ENCODE assay signal across 1 cellular context in the genomic region with DNA sequence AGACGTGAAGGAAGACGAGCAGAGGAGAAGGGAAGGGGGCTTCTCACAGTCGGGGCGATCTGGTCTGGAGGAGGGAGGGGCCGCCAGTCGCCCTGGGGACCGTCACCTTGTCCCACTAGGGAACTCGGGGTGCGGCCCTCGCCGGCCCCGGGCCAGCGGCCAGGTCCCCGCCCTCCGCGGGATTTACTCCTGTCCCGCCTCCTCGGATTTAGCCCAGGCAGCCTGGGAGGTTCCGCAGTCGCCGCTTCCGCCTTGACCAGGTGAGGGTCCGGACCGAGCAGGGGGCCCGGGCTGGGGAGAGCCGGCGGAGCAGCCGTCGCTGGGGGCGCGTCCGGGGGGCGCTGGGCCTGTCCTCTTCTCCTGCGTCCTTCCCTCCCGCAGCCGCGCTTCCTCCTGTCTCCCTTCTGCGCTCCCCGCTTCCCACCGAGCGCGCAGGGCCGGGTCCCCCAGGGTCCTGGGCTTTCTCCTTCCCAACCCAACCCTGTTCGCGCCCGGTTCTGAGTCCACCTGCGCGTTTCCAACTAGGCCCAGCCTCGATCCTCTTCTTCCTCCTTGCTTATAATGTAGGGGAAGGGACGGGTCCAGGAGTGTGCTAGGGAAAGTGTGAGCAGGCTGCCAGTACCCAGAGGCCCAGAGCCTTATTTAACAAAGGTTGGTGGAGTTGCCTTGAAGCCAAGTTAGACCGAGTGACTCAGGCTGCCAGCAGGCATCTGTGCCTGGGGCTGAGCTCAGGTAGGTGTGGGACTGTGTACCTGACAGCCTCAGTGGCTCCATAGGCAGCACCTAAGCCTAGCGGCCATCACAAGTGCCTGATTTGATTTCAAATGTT.
A peak's percentile ranks its signal among the peaks of the same experiment; 100 is the strongest.
TF ChIP-seq lines count a peak whose summit lies in the region.

A gene (plus strand): TSS at position 235 of the 829 bp plus-strand sequence. CDS start 1,838 bp downstream, outside the sequence.

TF ChIP-seq in HepG2, 621 proteins besides CTCF, POLR2A, EP300 and RAD21 (continued from another document):
- TF ChIP-seq POLR2G (IDR thresholded peaks at IDR 0.05; ENCODE audit: low read depth, low read length), result peak; percentile 77
- TF ChIP-seq YEATS4 (CRISPR knock-in tag; IDR thresholded peaks at IDR 0.05; ENCODE audit: borderline replicate concordance), result 0 out of 2 replicates have a peak, but pooled peaks have one; percentile 27
- TF ChIP-seq, protein P1, sequence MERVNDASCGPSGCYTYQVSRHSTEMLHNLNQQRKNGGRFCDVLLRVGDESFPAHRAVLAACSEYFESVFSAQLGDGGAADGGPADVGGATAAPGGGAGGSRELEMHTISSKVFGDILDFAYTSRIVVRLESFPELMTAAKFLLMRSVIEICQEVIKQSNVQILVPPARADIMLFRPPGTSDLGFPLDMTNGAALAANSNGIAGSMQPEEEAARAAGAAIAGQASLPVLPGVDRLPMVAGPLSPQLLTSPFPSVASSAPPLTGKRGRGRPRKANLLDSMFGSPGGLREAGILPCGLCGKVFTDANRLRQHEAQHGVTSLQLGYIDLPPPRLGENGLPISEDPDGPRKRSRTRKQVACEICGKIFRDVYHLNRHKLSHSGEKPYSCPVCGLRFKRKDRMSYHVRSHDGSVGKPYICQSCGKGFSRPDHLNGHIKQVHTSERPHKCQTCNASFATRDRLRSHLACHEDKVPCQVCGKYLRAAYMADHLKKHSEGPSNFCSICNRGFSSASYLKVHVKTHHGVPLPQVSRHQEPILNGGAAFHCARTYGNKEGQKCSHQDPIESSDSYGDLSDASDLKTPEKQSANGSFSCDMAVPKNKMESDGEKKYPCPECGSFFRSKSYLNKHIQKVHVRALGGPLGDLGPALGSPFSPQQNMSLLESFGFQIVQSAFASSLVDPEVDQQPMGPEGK (CRISPR knock-in tag; IDR thresholded peaks at IDR 0.05), result peak; percentile 29; the same call in 1 of the 2 replicates
- TF ChIP-seq, protein P2, sequence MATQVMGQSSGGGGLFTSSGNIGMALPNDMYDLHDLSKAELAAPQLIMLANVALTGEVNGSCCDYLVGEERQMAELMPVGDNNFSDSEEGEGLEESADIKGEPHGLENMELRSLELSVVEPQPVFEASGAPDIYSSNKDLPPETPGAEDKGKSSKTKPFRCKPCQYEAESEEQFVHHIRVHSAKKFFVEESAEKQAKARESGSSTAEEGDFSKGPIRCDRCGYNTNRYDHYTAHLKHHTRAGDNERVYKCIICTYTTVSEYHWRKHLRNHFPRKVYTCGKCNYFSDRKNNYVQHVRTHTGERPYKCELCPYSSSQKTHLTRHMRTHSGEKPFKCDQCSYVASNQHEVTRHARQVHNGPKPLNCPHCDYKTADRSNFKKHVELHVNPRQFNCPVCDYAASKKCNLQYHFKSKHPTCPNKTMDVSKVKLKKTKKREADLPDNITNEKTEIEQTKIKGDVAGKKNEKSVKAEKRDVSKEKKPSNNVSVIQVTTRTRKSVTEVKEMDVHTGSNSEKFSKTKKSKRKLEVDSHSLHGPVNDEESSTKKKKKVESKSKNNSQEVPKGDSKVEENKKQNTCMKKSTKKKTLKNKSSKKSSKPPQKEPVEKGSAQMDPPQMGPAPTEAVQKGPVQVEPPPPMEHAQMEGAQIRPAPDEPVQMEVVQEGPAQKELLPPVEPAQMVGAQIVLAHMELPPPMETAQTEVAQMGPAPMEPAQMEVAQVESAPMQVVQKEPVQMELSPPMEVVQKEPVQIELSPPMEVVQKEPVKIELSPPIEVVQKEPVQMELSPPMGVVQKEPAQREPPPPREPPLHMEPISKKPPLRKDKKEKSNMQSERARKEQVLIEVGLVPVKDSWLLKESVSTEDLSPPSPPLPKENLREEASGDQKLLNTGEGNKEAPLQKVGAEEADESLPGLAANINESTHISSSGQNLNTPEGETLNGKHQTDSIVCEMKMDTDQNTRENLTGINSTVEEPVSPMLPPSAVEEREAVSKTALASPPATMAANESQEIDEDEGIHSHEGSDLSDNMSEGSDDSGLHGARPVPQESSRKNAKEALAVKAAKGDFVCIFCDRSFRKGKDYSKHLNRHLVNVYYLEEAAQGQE (IDR thresholded peaks at IDR 0.05; ENCODE audit: borderline replicate concordance in 1 of 2, low read depth in 1 of 2, low read length in 2 of 2), result no peak
- peak; percentile 20 for TF ChIP-seq HNRNPK (IDR thresholded peaks at IDR 0.05; ENCODE audit: low read depth, low read length, poor library complexity, severe bottlenecking)
- TF ChIP-seq KLF6 (CRISPR knock-in tag; IDR thresholded peaks at IDR 0.05), result 0 out of 2 replicates have a peak, but pooled peaks have one; percentile 40
- no peak for TF ChIP-seq FOXP1 (IDR thresholded peaks at IDR 0.05)
- TF ChIP-seq FOXP1 (CRISPR knock-in tag; IDR thresholded peaks at IDR 0.05), result no peak
- TF ChIP-seq, protein P3, sequence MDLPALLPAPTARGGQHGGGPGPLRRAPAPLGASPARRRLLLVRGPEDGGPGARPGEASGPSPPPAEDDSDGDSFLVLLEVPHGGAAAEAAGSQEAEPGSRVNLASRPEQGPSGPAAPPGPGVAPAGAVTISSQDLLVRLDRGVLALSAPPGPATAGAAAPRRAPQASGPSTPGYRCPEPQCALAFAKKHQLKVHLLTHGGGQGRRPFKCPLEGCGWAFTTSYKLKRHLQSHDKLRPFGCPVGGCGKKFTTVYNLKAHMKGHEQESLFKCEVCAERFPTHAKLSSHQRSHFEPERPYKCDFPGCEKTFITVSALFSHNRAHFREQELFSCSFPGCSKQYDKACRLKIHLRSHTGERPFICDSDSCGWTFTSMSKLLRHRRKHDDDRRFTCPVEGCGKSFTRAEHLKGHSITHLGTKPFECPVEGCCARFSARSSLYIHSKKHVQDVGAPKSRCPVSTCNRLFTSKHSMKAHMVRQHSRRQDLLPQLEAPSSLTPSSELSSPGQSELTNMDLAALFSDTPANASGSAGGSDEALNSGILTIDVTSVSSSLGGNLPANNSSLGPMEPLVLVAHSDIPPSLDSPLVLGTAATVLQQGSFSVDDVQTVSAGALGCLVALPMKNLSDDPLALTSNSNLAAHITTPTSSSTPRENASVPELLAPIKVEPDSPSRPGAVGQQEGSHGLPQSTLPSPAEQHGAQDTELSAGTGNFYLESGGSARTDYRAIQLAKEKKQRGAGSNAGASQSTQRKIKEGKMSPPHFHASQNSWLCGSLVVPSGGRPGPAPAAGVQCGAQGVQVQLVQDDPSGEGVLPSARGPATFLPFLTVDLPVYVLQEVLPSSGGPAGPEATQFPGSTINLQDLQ (CRISPR knock-in tag; IDR thresholded peaks at IDR 0.05), result peak; percentile 27; the same call in 1 of the 2 replicates
- TF ChIP-seq ZNF30 (CRISPR knock-in tag; IDR thresholded peaks at IDR 0.05), result no peak
- TF ChIP-seq, protein P4, sequence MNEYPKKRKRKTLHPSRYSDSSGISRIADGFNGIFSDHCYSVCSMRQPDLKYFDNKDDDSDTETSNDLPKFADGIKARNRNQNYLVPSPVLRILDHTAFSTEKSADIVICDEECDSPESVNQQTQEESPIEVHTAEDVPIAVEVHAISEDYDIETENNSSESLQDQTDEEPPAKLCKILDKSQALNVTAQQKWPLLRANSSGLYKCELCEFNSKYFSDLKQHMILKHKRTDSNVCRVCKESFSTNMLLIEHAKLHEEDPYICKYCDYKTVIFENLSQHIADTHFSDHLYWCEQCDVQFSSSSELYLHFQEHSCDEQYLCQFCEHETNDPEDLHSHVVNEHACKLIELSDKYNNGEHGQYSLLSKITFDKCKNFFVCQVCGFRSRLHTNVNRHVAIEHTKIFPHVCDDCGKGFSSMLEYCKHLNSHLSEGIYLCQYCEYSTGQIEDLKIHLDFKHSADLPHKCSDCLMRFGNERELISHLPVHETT (CRISPR knock-in tag; conservative IDR thresholded peaks at IDR 0.05), result no peak
- TF ChIP-seq CENPT (CRISPR knock-in tag; IDR thresholded peaks at IDR 0.05; ENCODE audit: low read depth), result no peak
- no peak for TF ChIP-seq CHD2 (IDR thresholded peaks at IDR 0.05; ENCODE audit: low read depth, low read length)
- no peak for TF ChIP-seq TOE1 (CRISPR knock-in tag; IDR thresholded peaks at IDR 0.05)
- peak; percentile 72 for TF ChIP-seq POLR2AphosphoS5 (IDR thresholded peaks at IDR 0.05; ENCODE audit: low read depth, low read length)
- TF ChIP-seq SAP130 (CRISPR knock-in tag; IDR thresholded peaks at IDR 0.05; ENCODE audit: low read depth), result peak; percentile 43
- peak; percentile 63; the same call in 1 of the 2 replicates for TF ChIP-seq SP5 (CRISPR knock-in tag; IDR thresholded peaks at IDR 0.05; ENCODE audit: borderline replicate concordance, low read depth)
- TF ChIP-seq ZNF619 (CRISPR knock-in tag; IDR thresholded peaks at IDR 0.05), result no peak
- TF ChIP-seq, protein P5, sequence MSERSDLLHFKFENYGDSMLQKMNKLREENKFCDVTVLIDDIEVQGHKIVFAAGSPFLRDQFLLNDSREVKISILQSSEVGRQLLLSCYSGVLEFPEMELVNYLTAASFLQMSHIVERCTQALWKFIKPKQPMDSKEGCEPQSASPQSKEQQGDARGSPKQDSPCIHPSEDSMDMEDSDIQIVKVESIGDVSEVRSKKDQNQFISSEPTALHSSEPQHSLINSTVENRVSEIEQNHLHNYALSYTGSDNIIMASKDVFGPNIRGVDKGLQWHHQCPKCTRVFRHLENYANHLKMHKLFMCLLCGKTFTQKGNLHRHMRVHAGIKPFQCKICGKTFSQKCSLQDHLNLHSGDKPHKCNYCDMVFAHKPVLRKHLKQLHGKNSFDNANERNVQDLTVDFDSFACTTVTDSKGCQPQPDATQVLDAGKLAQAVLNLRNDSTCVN (CRISPR knock-in tag; IDR thresholded peaks at IDR 0.05; ENCODE audit: borderline replicate concordance), result no peak
- peak; percentile 39; the same call in 1 of the 2 replicates for TF ChIP-seq ZNF547 (CRISPR knock-in tag; IDR thresholded peaks at IDR 0.05)
- TF ChIP-seq, protein P6, sequence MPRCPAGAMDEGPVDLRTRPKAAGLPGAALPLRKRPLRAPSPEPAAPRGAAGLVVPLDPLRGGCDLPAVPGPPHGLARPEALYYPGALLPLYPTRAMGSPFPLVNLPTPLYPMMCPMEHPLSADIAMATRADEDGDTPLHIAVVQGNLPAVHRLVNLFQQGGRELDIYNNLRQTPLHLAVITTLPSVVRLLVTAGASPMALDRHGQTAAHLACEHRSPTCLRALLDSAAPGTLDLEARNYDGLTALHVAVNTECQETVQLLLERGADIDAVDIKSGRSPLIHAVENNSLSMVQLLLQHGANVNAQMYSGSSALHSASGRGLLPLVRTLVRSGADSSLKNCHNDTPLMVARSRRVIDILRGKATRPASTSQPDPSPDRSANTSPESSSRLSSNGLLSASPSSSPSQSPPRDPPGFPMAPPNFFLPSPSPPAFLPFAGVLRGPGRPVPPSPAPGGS (CRISPR knock-in tag; IDR thresholded peaks at IDR 0.05), result 0 out of 2 replicates have a peak, but pooled peaks have one; percentile 21
- TF ChIP-seq ZSCAN29 (CRISPR knock-in tag; conservative IDR thresholded peaks at IDR 0.05), result no peak
- TF ChIP-seq, protein P7, sequence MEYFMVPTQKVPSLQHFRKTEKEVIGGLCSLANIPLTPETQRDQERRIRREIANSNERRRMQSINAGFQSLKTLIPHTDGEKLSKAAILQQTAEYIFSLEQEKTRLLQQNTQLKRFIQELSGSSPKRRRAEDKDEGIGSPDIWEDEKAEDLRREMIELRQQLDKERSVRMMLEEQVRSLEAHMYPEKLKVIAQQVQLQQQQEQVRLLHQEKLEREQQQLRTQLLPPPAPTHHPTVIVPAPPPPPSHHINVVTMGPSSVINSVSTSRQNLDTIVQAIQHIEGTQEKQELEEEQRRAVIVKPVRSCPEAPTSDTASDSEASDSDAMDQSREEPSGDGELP (IDR thresholded peaks at IDR 0.05; ENCODE audit: borderline replicate concordance, low read depth), result peak; percentile 23; the same call in 1 of the 2 replicates
- TF ChIP-seq, protein P8, sequence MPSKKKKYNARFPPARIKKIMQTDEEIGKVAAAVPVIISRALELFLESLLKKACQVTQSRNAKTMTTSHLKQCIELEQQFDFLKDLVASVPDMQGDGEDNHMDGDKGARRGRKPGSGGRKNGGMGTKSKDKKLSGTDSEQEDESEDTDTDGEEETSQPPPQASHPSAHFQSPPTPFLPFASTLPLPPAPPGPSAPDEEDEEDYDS (CRISPR knock-in tag; IDR thresholded peaks at IDR 0.05), result peak; percentile 85
- 0 out of 2 replicates have a peak, but pooled peaks have one; percentile 41 for TF ChIP-seq HES4 (CRISPR knock-in tag; IDR thresholded peaks at IDR 0.05; ENCODE audit: borderline replicate concordance)
